In the genomic region with DNA sequence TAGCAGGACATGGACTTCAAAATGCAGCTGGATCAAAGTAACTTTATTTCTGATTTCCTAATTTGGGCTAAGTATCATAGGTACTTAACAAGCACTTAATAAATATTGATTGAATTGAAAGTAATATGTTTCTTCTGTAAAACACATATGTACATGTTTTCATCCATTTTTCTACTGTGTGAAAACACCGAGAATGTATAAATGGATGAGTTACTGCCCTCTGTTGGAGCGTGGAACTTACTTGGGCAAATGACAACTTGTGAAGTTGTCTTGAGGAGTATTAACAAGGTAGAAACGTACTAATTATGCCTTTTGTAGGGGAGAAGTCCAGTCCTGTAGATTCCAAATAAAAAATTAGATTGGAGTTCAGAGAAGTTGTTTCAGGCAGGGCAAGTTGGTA, we compare ENCODE assay signal across 15 cellular contexts.
DNase-seq lines count a peak whose midpoint lies in the region; TF ChIP-seq lines count a peak whose summit lies in the region.
"Had no signal": no experiment of that assay in that cellular context is flagged by ENCODE, and none has a peak within 500 bp of the region (broad histone marks: within the 10 kb centered on the region; RNA-seq: fewer than 3 reads in every experiment).

No MANE protein-coding gene starts in this region.

- no peaks in the 10 kb centered on the region for H3K27me3 Mint-ChIP-seq in mesothelial cell of epicardium (ENCODE audit: low read depth)
- H3K27me3 Mint-ChIP-seq: activated B cell treated with CpG ODN at 0.5 μM for 24 hours; stimulated activated naive CD8-positive, alpha-beta T cell treated with anti-CD3 and anti-CD28 coated beads, Interleukin-15, amount 100 ng/mL, for 72 hours had no signal

- H3K4me2 ChIP-seq in OCI-LY7 (ENCODE audit: low read length): no peak overlapping the region

- H3K27me3 ChIP-seq in GM06990 (replicated peaks; ENCODE audit: control insufficient read depth, insufficient read depth, low read length) (no peaks in the 10 kb centered on the region), colonic mucosa (no peaks in the 10 kb centered on the region)

- DNase-seq in GM06990 (ENCODE audit: extremely low read depth, insufficient read length): no peak
- peak; percentile 2 for DNase-seq in OCI-LY7 (ENCODE audit: low spot score)
- no peak for DNase-seq in mesothelial cell of epicardium (ENCODE audit: low spot score in 2 of 2, unreplicated experiment in 2 of 2)
- no peak for DNase-seq in C1 segment of cervical spinal cord (lab: John Stamatoyannopoulos, UW)
- no peak for DNase-seq in colonic mucosa
- no peak for DNase-seq in NCI-H128 (lab: John Stamatoyannopoulos, UW; ENCODE audit: unreplicated experiment)
- DNase-seq in activated gamma-delta T cell treated with Interleukin-2 at 50 U/mL for 16 hours: no peak
- DNase-seq: activated B cell treated with CpG ODN at 0.5 μM for 24 hours; COR-L47; glutamatergic neuron; NCI-H226; psoas muscle; stimulated activated CD4-positive, alpha-beta T cell treated with anti-CD3 and anti-CD28 coated beads, Interleukin-4, amount 100 ng/mL, for 1 hour; stimulated activated naive CD8-positive, alpha-beta T cell treated with anti-CD3 and anti-CD28 coated beads, Interleukin-15, amount 100 ng/mL, for 72 hours had no signal

- no peaks in the 10 kb centered on the region for H3K36me3 Mint-ChIP-seq in mesothelial cell of epicardium

- H3K9me2 ChIP-seq in OCI-LY7 (ENCODE audit: insufficient read depth, low read length): no peaks in the 10 kb centered on the region

- H4K20me1 ChIP-seq in OCI-LY7 (ENCODE audit: insufficient read depth, low read length): peaks cover 5% of the 10 kb centered on the region; the same call in 1 of the 2 replicates

- intact Hi-C loops in OCI-LY7 (cut with micrococcal nuclease; ENCODE audit: unreplicated experiment) (no loop called here), colonic mucosa (cut with DNase I) (no loop called here)

- TF ChIP-seq CTCF in GM06990 (IDR thresholded peaks at IDR 0.05; ENCODE audit: insufficient read depth, low read length, poor library complexity, severe bottlenecking): peak; percentile 28
- TF ChIP-seq CTCF in OCI-LY7 (conservative IDR thresholded peaks at IDR 0.05; ENCODE audit: low read length): peak; percentile 44; the same call in 1 of the 2 replicates
- no peak for TF ChIP-seq CTCF in mesothelial cell of epicardium (IDR thresholded peaks at IDR 0.05; ENCODE audit: unreplicated experiment)
- TF ChIP-seq CTCF in colonic mucosa (IDR thresholded peaks at IDR 0.05): no peak

- no peak overlapping the region for H3K4me3 Mint-ChIP-seq in mesothelial cell of epicardium
- H3K4me3 Mint-ChIP-seq: activated B cell treated with CpG ODN at 0.5 μM for 24 hours; stimulated activated naive CD8-positive, alpha-beta T cell treated with anti-CD3 and anti-CD28 coated beads, Interleukin-15, amount 100 ng/mL, for 72 hours had no signal

- H3K27ac ChIP-seq in OCI-LY7 (ENCODE audit: low read depth, low read length, poor library complexity, severe bottlenecking) (no peak overlapping the region), cingulate gyrus (ENCODE audit: low read depth, low read length) (peak overlapping the region; percentile 66), colonic mucosa (no peak overlapping the region)
- H3K27ac ChIP-seq: psoas muscle had no signal

- CTCF ChIA-PET in OCI-LY7 (lab: Charles Lee; ENCODE audit: unreplicated experiment): no interaction called here

- no peak overlapping the region for H2AFZ ChIP-seq in OCI-LY7 (ENCODE audit: low read length)

- BruUV-seq in OCI-LY7 (replicated peaks; lab: Mats Ljungman, UMichigan): no TSS peak

- peak overlapping the region; percentile 21 for H3K27ac Mint-ChIP-seq in mesothelial cell of epicardium
- H3K27ac Mint-ChIP-seq: activated B cell treated with CpG ODN at 0.5 μM for 24 hours had no signal

- no peak overlapping the region for H3K9ac ChIP-seq in colonic mucosa (ENCODE audit: low read depth in 2 of 2, low read length in 2 of 2)

- H3K9me3 ChIP-seq in OCI-LY7 (ENCODE audit: low read length) (no peaks in the 10 kb centered on the region), colonic mucosa (no peaks in the 10 kb centered on the region)
- H3K9me3 ChIP-seq: psoas muscle had no signal

- no peaks in the 10 kb centered on the region for H3K79me2 ChIP-seq in OCI-LY7 (ENCODE audit: insufficient read depth, low read depth, low read length)

- H3K4me1 Mint-ChIP-seq in mesothelial cell of epicardium: peaks cover 33% of the 10 kb centered on the region
- H3K4me1 Mint-ChIP-seq: activated B cell treated with CpG ODN at 0.5 μM for 24 hours had no signal

- H3K4me3 ChIP-seq in GM06990 (replicated peaks; ENCODE audit: low read depth, low read length) (no peak overlapping the region), OCI-LY7 (ENCODE audit: low read depth, low read length, poor library complexity, severe bottlenecking) (no peak overlapping the region), colonic mucosa (no peak overlapping the region)
- H3K4me3 ChIP-seq: psoas muscle had no signal

- H3K4me1 ChIP-seq in OCI-LY7 (ENCODE audit: insufficient read depth, low read length, poor library complexity, severe bottlenecking) (no peaks in the 10 kb centered on the region), colonic mucosa (no peaks in the 10 kb centered on the region)

- H3K36me3 ChIP-seq in GM06990 (ENCODE audit: control insufficient read depth, insufficient read depth, low read length): no peaks in the 10 kb centered on the region
- no peaks in the 10 kb centered on the region for H3K36me3 ChIP-seq in OCI-LY7 (ENCODE audit: insufficient read depth, low read length)
- no peaks in the 10 kb centered on the region for H3K36me3 ChIP-seq in colonic mucosa

- no peaks in the 10 kb centered on the region for H3K9me3 Mint-ChIP-seq in mesothelial cell of epicardium
- H3K9me3 Mint-ChIP-seq: activated B cell treated with CpG ODN at 0.5 μM for 24 hours; stimulated activated naive CD8-positive, alpha-beta T cell treated with anti-CD3 and anti-CD28 coated beads, Interleukin-15, amount 100 ng/mL, for 72 hours had no signal

- POLR2A ChIA-PET in OCI-LY7 (lab: Charles Lee): no interaction called here

Comparison
In these comparisons a context has a peak if more than half of its experiments do, and no peak if none do; other contexts are left out.
1. CTCF ChIP-seq: peak in GM06990 (single experiment) and OCI-LY7 (single experiment); none in mesothelial cell of epicardium (single experiment) and colonic mucosa (single experiment).